Comparison of ENCODE assay signal across 1 cellular context in genomic region chr3:172098698-172099494, GRCh38.
TF ChIP-seq lines count a peak whose summit lies in the region.

No MANE protein-coding gene starts in this region.

TF ChIP-seq in HepG2, 621 proteins besides CTCF, POLR2A, EP300 and RAD21 (continued from another document and continues in another):
- TF ChIP-seq ZSCAN5A (CRISPR knock-in tag; IDR thresholded peaks at IDR 0.05; ENCODE audit: borderline replicate concordance): no peak; the same call in 1 of the 2 replicates
- TF ChIP-seq ZEB1 (IDR thresholded peaks at IDR 0.05; ENCODE audit: insufficient replicate concordance, low read depth): no peak
- no peak for TF ChIP-seq ZNF777 (CRISPR knock-in tag; IDR thresholded peaks at IDR 0.05)
- TF ChIP-seq KAT7 (CRISPR knock-in tag; IDR thresholded peaks at IDR 0.05; ENCODE audit: borderline replicate concordance): no peak
- TF ChIP-seq ATF1 (CRISPR knock-in tag; IDR thresholded peaks at IDR 0.05): 0 out of 2 replicates have a peak, but pooled peaks have one; percentile 27
- TF ChIP-seq DPF2 (CRISPR knock-in tag; IDR thresholded peaks at IDR 0.05; ENCODE audit: borderline replicate concordance, low read depth): 0 out of 2 replicates have a peak, but pooled peaks have one; percentile 55
- peak; percentile 50; the same call in 1 of the 2 replicates for TF ChIP-seq ERF (CRISPR knock-in tag; IDR thresholded peaks at IDR 0.05)
- TF ChIP-seq ZNF512B (CRISPR knock-in tag; IDR thresholded peaks at IDR 0.05; ENCODE audit: borderline replicate concordance): no peak
- peak; percentile 75 for TF ChIP-seq RARA (CRISPR knock-in tag; IDR thresholded peaks at IDR 0.05)
- peak; percentile 30; the same call in 1 of the 2 replicates for TF ChIP-seq CEBPG (CRISPR knock-in tag; IDR thresholded peaks at IDR 0.05)
- TF ChIP-seq ZNF770 (CRISPR knock-in tag; IDR thresholded peaks at IDR 0.05): no peak
- no peak for TF ChIP-seq ZSCAN31 (CRISPR knock-in tag; IDR thresholded peaks at IDR 0.05; ENCODE audit: low read depth)
- no peak for TF ChIP-seq SP5 (CRISPR knock-in tag; IDR thresholded peaks at IDR 0.05; ENCODE audit: borderline replicate concordance, low read depth)
- TF ChIP-seq ARID4A (CRISPR knock-in tag; IDR thresholded peaks at IDR 0.05; ENCODE audit: borderline replicate concordance): peak; percentile 71; the same call in 1 of the 2 replicates
- TF ChIP-seq ZFP90 (CRISPR knock-in tag; IDR thresholded peaks at IDR 0.05; ENCODE audit: borderline replicate concordance): no peak
- no peak for TF ChIP-seq ZFYVE20 (CRISPR knock-in tag; IDR thresholded peaks at IDR 0.05; ENCODE audit: borderline replicate concordance, low read depth)
- TF ChIP-seq ZNF276 (CRISPR knock-in tag; IDR thresholded peaks at IDR 0.05; ENCODE audit: low read depth): no peak
- no peak for TF ChIP-seq ZNF275 (CRISPR knock-in tag; IDR thresholded peaks at IDR 0.05; ENCODE audit: borderline replicate concordance)
- no peak for TF ChIP-seq ZNF3 (CRISPR knock-in tag; IDR thresholded peaks at IDR 0.05)
- 0 out of 2 replicates have a peak, but pooled peaks have one; percentile 43 for TF ChIP-seq GTF2F1 (IDR thresholded peaks at IDR 0.05; ENCODE audit: low read length)
- no peak for TF ChIP-seq ZMAT5 (CRISPR knock-in tag; IDR thresholded peaks at IDR 0.05; ENCODE audit: borderline replicate concordance, low read depth)
- TF ChIP-seq ZSCAN25 (CRISPR knock-in tag; IDR thresholded peaks at IDR 0.05): no peak
- TF ChIP-seq RBM39 (IDR thresholded peaks at IDR 0.05; ENCODE audit: low read depth, low read length, poor library complexity, severe bottlenecking): no peak
- no peak for TF ChIP-seq ZNF766 (CRISPR knock-in tag; IDR thresholded peaks at IDR 0.05; ENCODE audit: borderline replicate concordance)
- peak; percentile 35; the same call in 1 of the 2 replicates for TF ChIP-seq PAF1 (CRISPR knock-in tag; IDR thresholded peaks at IDR 0.05)
- no peak; the same call in 1 of the 2 replicates for TF ChIP-seq ZNF12 (CRISPR knock-in tag; IDR thresholded peaks at IDR 0.05)
- TF ChIP-seq HHEX (CRISPR knock-in tag; IDR thresholded peaks at IDR 0.05): no peak
- peak; percentile 28; the same call in 1 of the 2 replicates for TF ChIP-seq MIXL1 (CRISPR knock-in tag; IDR thresholded peaks at IDR 0.05)
- no peak for TF ChIP-seq PATZ1 (CRISPR knock-in tag; IDR thresholded peaks at IDR 0.05)
- TF ChIP-seq MXI1 (IDR thresholded peaks at IDR 0.05; ENCODE audit: borderline replicate concordance, low read depth, low read length): peak; percentile 60; the same call in 1 of the 3 replicates
- TF ChIP-seq ZBTB7B (CRISPR knock-in tag; IDR thresholded peaks at IDR 0.05): peak; percentile 74; the same call in 1 of the 2 replicates
- TF ChIP-seq ZBTB42 (CRISPR knock-in tag; IDR thresholded peaks at IDR 0.05): no peak
- TF ChIP-seq ZNF563 (CRISPR knock-in tag; IDR thresholded peaks at IDR 0.05): peak; percentile 69
- TF ChIP-seq ZNF343 (CRISPR knock-in tag; IDR thresholded peaks at IDR 0.05): no peak
- TF ChIP-seq ZNF264 (CRISPR knock-in tag; IDR thresholded peaks at IDR 0.05): no peak
- peak; percentile 88 for TF ChIP-seq GATAD2A (CRISPR knock-in tag; IDR thresholded peaks at IDR 0.05)
- no peak; the same call in 1 of the 2 replicates for TF ChIP-seq REPIN1 (CRISPR knock-in tag; IDR thresholded peaks at IDR 0.05; ENCODE audit: borderline replicate concordance, low read depth)
- TF ChIP-seq MLX (CRISPR knock-in tag; IDR thresholded peaks at IDR 0.05): no peak
- no peak for TF ChIP-seq ZNF737 (CRISPR knock-in tag; IDR thresholded peaks at IDR 0.05; ENCODE audit: borderline replicate concordance)
- TF ChIP-seq TEF (CRISPR knock-in tag; IDR thresholded peaks at IDR 0.05): no peak
- TF ChIP-seq ZFX (CRISPR knock-in tag; IDR thresholded peaks at IDR 0.05; ENCODE audit: low read depth): peak; percentile 44; the same call in 1 of the 2 replicates
- TF ChIP-seq KLF11 (CRISPR knock-in tag; IDR thresholded peaks at IDR 0.05): no peak
- no peak for TF ChIP-seq MAF1 (CRISPR knock-in tag; IDR thresholded peaks at IDR 0.05; ENCODE audit: borderline replicate concordance)
- no peak for TF ChIP-seq ZNF784 (CRISPR knock-in tag; IDR thresholded peaks at IDR 0.05; ENCODE audit: borderline replicate concordance)
